Comparison of ENCODE assay signal across 9 cellular contexts in genomic region chr3:11568503-11569155, GRCh38.
DNase-seq lines count a peak whose midpoint lies in the region; ATAC-seq, FAIRE-seq and TF ChIP-seq lines count a peak whose summit lies in the region.
"Had no signal": no experiment of that assay in that cellular context is flagged by ENCODE, and none has a peak within 500 bp of the region (broad histone marks: within the 10 kb centered on the region; RNA-seq: fewer than 3 reads in every experiment).

No MANE protein-coding gene starts in this region.

- dilution Hi-C loops in endothelial cell of umbilical vein (cut with MboI; ENCODE audit: extremely low pct_ligation_motif_present, low sequenced_read_pairs), result no loop called here

- peak overlapping the region; percentile 91 for H3K9ac ChIP-seq in endothelial cell of umbilical vein (replicated peaks; ENCODE audit: extremely low read depth, insufficient read depth, low read length)
- H3K9ac ChIP-seq: BLaER1 had no signal

- no peaks in the 10 kb centered on the region for H3K9me1 ChIP-seq in endothelial cell of umbilical vein (replicated peaks; ENCODE audit: control insufficient read depth, extremely low read depth, insufficient read depth, low read length)

- intact Hi-C loops in endothelial cell of umbilical vein (cut with micrococcal nuclease) (loop anchor here (1.0 to 10.0 kb wide), 11 partner anchors 10 to 364 kb away; no protein-coding TSS in a partner anchor), vagina (cut with DNase I) (no loop called here)

- H3K4me1 Mint-ChIP-seq in mesothelial cell of epicardium, result peaks cover 6% of the 10 kb centered on the region

- no peak overlapping the region for H2AFZ ChIP-seq in endothelial cell of umbilical vein (ENCODE audit: low read depth, low read length)

- peaks cover 0 to 2% of the 10 kb centered on the region in 2 donors for H3K36me3 Mint-ChIP-seq in activated naive CD4-positive, alpha-beta T cell treated with anti-CD3 and anti-CD28 coated beads, Interleukin-2, amount 50 U/mL, for 72 hours
- peaks cover 12% of the 10 kb centered on the region for H3K36me3 Mint-ChIP-seq in mesothelial cell of epicardium

- peak; percentile 99 for FAIRE-seq in endothelial cell of umbilical vein (lab: Jason Lieb, UNC)

- TSS peak; percentile 85 for BruUV-seq in endothelial cell of umbilical vein (replicated peaks; lab: Mats Ljungman, UMichigan)

- no peak overlapping the region for H3K4me3 Mint-ChIP-seq in mesothelial cell of epicardium

- peak overlapping the region; percentile 51 for H3K4me2 ChIP-seq in endothelial cell of umbilical vein (ENCODE audit: insufficient read depth, low read length)
- H3K4me2 ChIP-seq: BLaER1 had no signal

- H3K27ac ChIP-seq in endothelial cell of umbilical vein (ENCODE audit: insufficient read depth, low read depth, low read length) (peak overlapping the region; percentile 97), vagina (peak overlapping the region; percentile 96)

- DNase-seq in activated naive CD4-positive, alpha-beta T cell treated with anti-CD3 and anti-CD28 coated beads, Interleukin-2, amount 50 U/mL, for 72 hours (ENCODE audit: low spot score in 2 of 2), result no peak
- no peak for DNase-seq in activated naive CD4-positive, alpha-beta T cell treated with Interleukin-2 at 50 U/mL for 16 hours
- peak; percentile 97 for DNase-seq in endothelial cell of umbilical vein (ENCODE audit: low read depth, low spot score)
- DNase-seq in mesothelial cell of epicardium (ENCODE audit: low spot score in 2 of 2, unreplicated experiment in 2 of 2), result no peak
- DNase-seq in vagina (ENCODE audit: extremely low spot score in 2 of 2), result peak in 1 of 2 donors; percentile 87
- DNase-seq in HUDEP-2 (lab: John Stamatoyannopoulos, UW; ENCODE audit: unreplicated experiment in 76 of 76), result no peak
- no peak for DNase-seq in activated T-cell treated with anti-CD3 and anti-CD28 coated beads for 4 hours
- DNase-seq in activated CD8-positive, alpha-beta memory T cell treated with anti-CD3 and anti-CD28 coated beads, Interleukin-2, amount 50 U/mL, for 48 hours, result no peak

- CTCF ChIA-PET in endothelial cell of umbilical vein (lab: Charles Lee), result interaction anchor here (0.6 to 4.4 kb wide), 14 partner anchors 11 to 194 kb away, joined by 3 to 21 read pairs (median 4); partner anchors contain the start of gene VGLL4

- H3K4me3 ChIP-seq in endothelial cell of umbilical vein (replicated peaks in 1 of 3; ENCODE audit: insufficient read depth in 1 of 3, low read depth in 1 of 3, low read length in 3 of 3) (peak overlapping the region in 2 of 3 experiments; percentile 3 to 10), vagina (peak overlapping the region; percentile 17 to 24)
- H3K4me3 ChIP-seq: BLaER1 had no signal

- H3K79me2 ChIP-seq in endothelial cell of umbilical vein (ENCODE audit: control insufficient read depth, insufficient read depth, low read length), result peaks cover 80% of the 10 kb centered on the region

- H3K9me3 ChIP-seq in endothelial cell of umbilical vein (replicated peaks; ENCODE audit: control insufficient read depth, insufficient read depth, low read length) (no peaks in the 10 kb centered on the region), vagina (no peaks in the 10 kb centered on the region)
- H3K9me3 ChIP-seq: BLaER1 had no signal

- H3K4me1 ChIP-seq in endothelial cell of umbilical vein (ENCODE audit: control insufficient read depth, extremely low read depth, insufficient read depth, low read length), result peaks cover 53% of the 10 kb centered on the region
- peaks cover 56% of the 10 kb centered on the region for H3K4me1 ChIP-seq in vagina

- TF ChIP-seq CTCF in endothelial cell of umbilical vein (IDR thresholded peaks at IDR 0.05; ENCODE audit: extremely low read depth in 1 of 2, insufficient read depth in 1 of 2, low read depth in 1 of 2, low read length in 2 of 2) (no peak), mesothelial cell of epicardium (IDR thresholded peaks at IDR 0.05; ENCODE audit: unreplicated experiment) (no peak), vagina (IDR thresholded peaks at IDR 0.05) (no peak)

- H3K27ac Mint-ChIP-seq in activated naive CD4-positive, alpha-beta T cell treated with anti-CD3 and anti-CD28 coated beads, Interleukin-2, amount 50 U/mL, for 72 hours, result peak overlapping the region; percentile 58 to 89
- H3K27ac Mint-ChIP-seq in mesothelial cell of epicardium, result peak overlapping the region; percentile 85

- H3K27me3 Mint-ChIP-seq in mesothelial cell of epicardium (ENCODE audit: low read depth), result no peaks in the 10 kb centered on the region

- H3K9me3 Mint-ChIP-seq in activated naive CD4-positive, alpha-beta T cell treated with anti-CD3 and anti-CD28 coated beads, Interleukin-2, amount 50 U/mL, for 72 hours, result no peaks in the 10 kb centered on the region
- H3K9me3 Mint-ChIP-seq in mesothelial cell of epicardium, result no peaks in the 10 kb centered on the region

- no peaks in the 10 kb centered on the region for H3K27me3 ChIP-seq in endothelial cell of umbilical vein (ENCODE audit: control insufficient read depth in 2 of 2, insufficient read depth in 2 of 2, low read length in 2 of 2)
- no peaks in the 10 kb centered on the region for H3K27me3 ChIP-seq in vagina
- H3K27me3 ChIP-seq: BLaER1 had no signal

- no peaks in the 10 kb centered on the region for H4K20me1 ChIP-seq in endothelial cell of umbilical vein (replicated peaks; ENCODE audit: control insufficient read depth, extremely low read depth, insufficient read depth, low read length)

- TF ChIP-seq POLR2A in endothelial cell of umbilical vein (IDR thresholded peaks at IDR 0.05; ENCODE audit: low read depth, low read length), result peak; percentile 74
- TF ChIP-seq POLR2A in vagina (IDR thresholded peaks at IDR 0.05), result no peak

- H3K36me3 ChIP-seq in endothelial cell of umbilical vein (ENCODE audit: control insufficient read depth in 2 of 2, extremely low read depth in 1 of 2, insufficient read depth in 2 of 2, low read length in 2 of 2) (peaks cover 10 to 17% of the 10 kb centered on the region in 2 experiments), vagina (peaks cover 0 to 7% of the 10 kb centered on the region in 2 donors)

- POLR2A ChIA-PET in endothelial cell of umbilical vein (lab: Charles Lee), result interaction anchor here (1.0 to 1.6 kb wide), 3 partner anchors 11 to 70 kb away, joined by 3 to 5 read pairs (median 3); no protein-coding TSS in a partner anchor

- no peak for ATAC-seq in activated naive CD4-positive, alpha-beta T cell treated with anti-CD3 and anti-CD28 coated beads, Interleukin-2, amount 50 U/mL, for 72 hours

TF ChIP-seq in endothelial cell of umbilical vein, 7 proteins besides CTCF, POLR2A, EP300 and RAD21:
- peak; percentile 89 for TF ChIP-seq FOS (IDR thresholded peaks at IDR 0.05; ENCODE audit: borderline replicate concordance, insufficient read depth, low read length)
- peak; percentile 60 for TF ChIP-seq MAX (IDR thresholded peaks at IDR 0.05; ENCODE audit: insufficient read depth, insufficient read length)
- TF ChIP-seq POLR2AphosphoS5 (IDR thresholded peaks at IDR 0.05; ENCODE audit: insufficient read depth, low read depth, low read length), result peak; percentile 77
- no peak for TF ChIP-seq GATA2 (IDR thresholded peaks at IDR 0.05; ENCODE audit: insufficient read depth, insufficient read length, low read depth, low read length)
- TF ChIP-seq JUN (IDR thresholded peaks at IDR 0.05; ENCODE audit: borderline replicate concordance, insufficient read depth, insufficient read length, low read depth), result peak; percentile 69
